In genomic region chr19:38079926-38080380, GRCh38 we compare ENCODE assay signal across 1 cellular context.
TF ChIP-seq lines count a peak whose summit lies in the region.

No MANE protein-coding gene starts in this region.

TF ChIP-seq in GM12878, 131 proteins besides CTCF, POLR2A, EP300 and RAD21 (continued from another document and continues in another):
- TF ChIP-seq E4F1 (IDR thresholded peaks at IDR 0.05; ENCODE audit: borderline replicate concordance, partially characterized antibody) = no peak
- TF ChIP-seq MAX (IDR thresholded peaks at IDR 0.05; ENCODE audit: low read depth, low read length) = no peak
- no peak for TF ChIP-seq ZNF274 (IDR thresholded peaks at IDR 0.05; ENCODE audit: insufficient read depth, insufficient read length)
- no peak for TF ChIP-seq PKNOX1 (IDR thresholded peaks at IDR 0.05)
- TF ChIP-seq KDM1A (IDR thresholded peaks at IDR 0.05; ENCODE audit: borderline replicate concordance) = no peak
- no peak for TF ChIP-seq KAT2A (conservative IDR thresholded peaks at IDR 0.05; ENCODE audit: control insufficient read depth, low read depth, low read length)
- no peak; the same call in 1 of the 2 replicates for TF ChIP-seq SMC3 (IDR thresholded peaks at IDR 0.05; ENCODE audit: borderline replicate concordance, low read length)
- peak; percentile 85 for TF ChIP-seq DPF2 (IDR thresholded peaks at IDR 0.05)
- peak; percentile 96 for TF ChIP-seq IKZF2 (IDR thresholded peaks at IDR 0.05)
- no peak for TF ChIP-seq CBX3 (IDR thresholded peaks at IDR 0.05; ENCODE audit: borderline replicate concordance, low read depth)
- no peak for TF ChIP-seq SP1 (IDR thresholded peaks at IDR 0.05; ENCODE audit: low read depth, low read length)
- no peak for TF ChIP-seq CHD4 (IDR thresholded peaks at IDR 0.05)
- TF ChIP-seq SIN3A (IDR thresholded peaks at IDR 0.05; ENCODE audit: low read depth, low read length) = no peak
- TF ChIP-seq PAX5 (IDR thresholded peaks at IDR 0.05; ENCODE audit: borderline replicate concordance, low read depth, low read length) = peak; percentile 75
- 0 out of 4 replicates have a peak, but pooled peaks of 1 of the 2 experiments have one; percentile 23 for TF ChIP-seq SRF (IDR thresholded peaks at IDR 0.05; ENCODE audit: low read depth in 2 of 2, low read length in 2 of 2)
- TF ChIP-seq FOXM1 (IDR thresholded peaks at IDR 0.05; ENCODE audit: low read depth, low read length) = no peak
- 0 out of 2 replicates have a peak, but pooled peaks have one; percentile 29 for TF ChIP-seq ZNF217 (IDR thresholded peaks at IDR 0.05)
- TF ChIP-seq ZNF622 (IDR thresholded peaks at IDR 0.05) = no peak
- TF ChIP-seq PBX3 (IDR thresholded peaks at IDR 0.05; ENCODE audit: insufficient replicate concordance, low read depth, low read length) = peak; percentile 8
- TF ChIP-seq YY1 (IDR thresholded peaks at IDR 0.05; ENCODE audit: low read depth, low read length) = no peak
- TF ChIP-seq NR2F1 (conservative IDR thresholded peaks at IDR 0.05) = no peak
- no peak for TF ChIP-seq HDGF (IDR thresholded peaks at IDR 0.05)
- TF ChIP-seq WRNIP1 (IDR thresholded peaks at IDR 0.05; ENCODE audit: borderline replicate concordance, low read depth, low read length) = no peak
- TF ChIP-seq SIX5 (IDR thresholded peaks at IDR 0.05; ENCODE audit: low read depth, low read length, severe bottlenecking) = no peak
- no peak for TF ChIP-seq CUX1 (IDR thresholded peaks at IDR 0.05; ENCODE audit: insufficient replicate concordance, low read depth, low read length)
- no peak for TF ChIP-seq BACH1 (IDR thresholded peaks at IDR 0.05; ENCODE audit: borderline replicate concordance)
- TF ChIP-seq ZBED1 (IDR thresholded peaks at IDR 0.05; ENCODE audit: borderline replicate concordance) = no peak
- TF ChIP-seq MTA2 (IDR thresholded peaks at IDR 0.05; ENCODE audit: low read depth) = peak; percentile 45; the same call in 1 of the 2 replicates
- no peak for TF ChIP-seq NRF1 (conservative IDR thresholded peaks at IDR 0.05; ENCODE audit: low read depth, low read length)
- no peak for TF ChIP-seq RFX5 (IDR thresholded peaks at IDR 0.05; ENCODE audit: low read depth, low read length)
- TF ChIP-seq ZBTB40 (IDR thresholded peaks at IDR 0.05; ENCODE audit: borderline replicate concordance) = no peak
- peak; percentile 74 for TF ChIP-seq JUNB (IDR thresholded peaks at IDR 0.05)
- peak; percentile 4; the same call in 1 of the 2 replicates for TF ChIP-seq MXI1 (IDR thresholded peaks at IDR 0.05; ENCODE audit: low read depth, low read length)
- no peak for TF ChIP-seq NR2C2 (IDR thresholded peaks at IDR 0.05; ENCODE audit: borderline replicate concordance, control insufficient read depth, insufficient read length, low read depth)
- peak; percentile 67; the same call in 1 of the 2 replicates for TF ChIP-seq BCL11A (IDR thresholded peaks at IDR 0.05; ENCODE audit: low read depth, low read length)
- TF ChIP-seq HCFC1 (IDR thresholded peaks at IDR 0.05; ENCODE audit: low read length) = no peak
- no peak for TF ChIP-seq SMAD1 (IDR thresholded peaks at IDR 0.05; ENCODE audit: low read depth, partially characterized antibody)
- TF ChIP-seq ZNF592 (IDR thresholded peaks at IDR 0.05) = no peak
- TF ChIP-seq ATF2 (IDR thresholded peaks at IDR 0.05; ENCODE audit: low read length) = peak; percentile 56; the same call in 1 of the 2 replicates
- TF ChIP-seq EGR1 (IDR thresholded peaks at IDR 0.05; ENCODE audit: borderline replicate concordance in 1 of 2, low read depth in 2 of 2, low read length in 2 of 2) = no peak
- TF ChIP-seq SPI1 (IDR thresholded peaks at IDR 0.05; ENCODE audit: borderline replicate concordance, insufficient read depth, low read depth, low read length) = peak; percentile 99
- TF ChIP-seq TARDBP (IDR thresholded peaks at IDR 0.05; ENCODE audit: borderline replicate concordance) = no peak
- TF ChIP-seq NFIC (IDR thresholded peaks at IDR 0.05; ENCODE audit: low read depth, low read length) = peak; percentile 74
- no peak for TF ChIP-seq MYC (IDR thresholded peaks at IDR 0.05; ENCODE audit: insufficient read depth, insufficient read length, insufficient replicate concordance, low read length, severe bottlenecking)
